Comparison of ENCODE assay signal across 9 cellular contexts in the genomic region with DNA sequence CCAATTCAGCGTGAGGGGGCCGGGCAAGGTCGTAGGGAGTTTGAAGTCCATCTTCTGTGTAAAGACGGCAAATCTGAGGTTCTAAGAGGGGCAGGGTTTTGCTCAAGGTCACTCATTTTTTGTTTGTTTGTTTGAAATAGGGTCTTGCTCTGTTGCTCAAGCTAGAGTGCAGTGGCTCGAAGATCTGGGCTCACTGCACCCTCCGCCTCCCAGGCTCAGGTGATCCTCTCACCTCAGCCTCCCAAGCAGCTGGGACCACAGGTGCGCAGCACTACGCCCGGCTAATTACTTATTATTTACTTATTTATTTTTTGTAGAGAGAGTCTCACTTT. TPM values are rescaled to one million over a fixed set of nuclear protein-coding genes. Genes with fewer than 3 reads are reported as not detected.
DNase-seq lines count a peak whose midpoint lies in the region; ATAC-seq, FAIRE-seq and TF ChIP-seq lines count a peak whose summit lies in the region.
"Had no signal": no experiment of that assay in that cellular context is flagged by ENCODE, and none has a peak within 500 bp of the region (broad histone marks: within the 10 kb centered on the region; RNA-seq: fewer than 3 reads in every experiment).

No MANE protein-coding gene starts in this region.

- CTCF ChIA-PET in SK-N-SH (lab: Yijun Ruan, JAX) = interaction anchor here (1.4 to 1.6 kb wide), 2 partner anchors 92 to 136 kb away, joined by 3 to 5 read pairs; no protein-coding TSS in a partner anchor

- H3K4me3 ChIP-seq in SK-N-SH (ENCODE audit: low read depth in 2 of 2, low read length in 1 of 2) (peak overlapping the region; percentile 70 to 83), small intestine (ENCODE audit: low read depth in 1 of 2, low read length in 2 of 2) (peak overlapping the region; percentile 10 to 73)

- WGBS in SK-N-SH (ENCODE audit: low lambda C conversion rate) = 40% methylated on average over 6 of the region's 9 CpGs
- WGBS in small intestine, 3 donors = 3 to 14% (median 6%) methylated on average over 9 of the region's 9 CpGs

- H3K27ac ChIP-seq in SK-N-SH (ENCODE audit: low read depth in 2 of 2, low read length in 1 of 2) (no peak overlapping the region; a peak in 1 of 4 replicates), small intestine (ENCODE audit: low read depth in 1 of 2, low read length in 1 of 2) (peak overlapping the region; percentile 70 to 74)

- peak overlapping the region; percentile 48 for H3K27ac Mint-ChIP-seq in glutamatergic neuron (ENCODE audit: unreplicated experiment)

- peaks cover 5% of the 10 kb centered on the region for H3K36me3 Mint-ChIP-seq in activated T-cell treated with anti-CD3 and anti-CD28 coated beads, Interleukin-2, amount 50 U/mL, for 4 hours (ENCODE audit: insufficient read depth)
- no peaks in the 10 kb centered on the region for H3K36me3 Mint-ChIP-seq in glutamatergic neuron (ENCODE audit: unreplicated experiment)

- H3K4me3 Mint-ChIP-seq in activated T-cell treated with anti-CD3 and anti-CD28 coated beads, Interleukin-2, amount 50 U/mL, for 4 hours = peak overlapping the region; percentile 92
- H3K4me3 Mint-ChIP-seq in glutamatergic neuron (ENCODE audit: unreplicated experiment) = peak overlapping the region; percentile 90

- FAIRE-seq in small intestine (lab: Jason Lieb, UNC) (no peak), H54 (lab: Jason Lieb, UNC) (no peak)

- H3K27me3 ChIP-seq in SK-N-SH (ENCODE audit: insufficient read depth) (no peaks in the 10 kb centered on the region), small intestine (ENCODE audit: control insufficient read depth in 2 of 2, insufficient read depth in 2 of 2, low read length in 2 of 2) (no peaks in the 10 kb centered on the region)

- H3K9me3 Mint-ChIP-seq in activated T-cell treated with anti-CD3 and anti-CD28 coated beads, Interleukin-2, amount 50 U/mL, for 4 hours = no peaks in the 10 kb centered on the region
- no peaks in the 10 kb centered on the region for H3K9me3 Mint-ChIP-seq in glutamatergic neuron (ENCODE audit: unreplicated experiment)

- TF ChIP-seq EP300 in SK-N-SH (IDR thresholded peaks at IDR 0.05; ENCODE audit: borderline replicate concordance in 1 of 2, low read depth in 1 of 2, low read length in 1 of 2) = no peak

- no peak for TF ChIP-seq POLR2A in H54 (IDR thresholded peaks at IDR 0.05; ENCODE audit: low read depth, low read length)

- TF ChIP-seq RAD21 in SK-N-SH (IDR thresholded peaks at IDR 0.05; ENCODE audit: low read length) = no peak

- no peaks in the 10 kb centered on the region for H3K9me3 ChIP-seq in SK-N-SH
- H3K9me3 ChIP-seq in small intestine (ENCODE audit: control insufficient read depth, low read depth) = no peaks in the 10 kb centered on the region

- H3K36me3 ChIP-seq in SK-N-SH (replicated peaks in 1 of 2; ENCODE audit: control insufficient read depth in 1 of 2, insufficient read depth in 2 of 2, low read length in 1 of 2) (peaks cover 0 to 9% of the 10 kb centered on the region in 2 experiments), small intestine (ENCODE audit: control insufficient read depth in 2 of 2, insufficient read depth in 2 of 2, low read length in 2 of 2) (no peaks in the 10 kb centered on the region)

- no peaks in the 10 kb centered on the region for H3K27me3 Mint-ChIP-seq in activated T-cell treated with anti-CD3 and anti-CD28 coated beads, Interleukin-2, amount 50 U/mL, for 4 hours (ENCODE audit: low read depth)
- H3K27me3 Mint-ChIP-seq in glutamatergic neuron (ENCODE audit: unreplicated experiment) = peaks cover 1% of the 10 kb centered on the region

- H3K9ac ChIP-seq in SK-N-SH = peak overlapping the region; percentile 63

- peak overlapping the region; percentile 97 for H3K4me2 ChIP-seq in SK-N-SH

- peak; percentile 7 to 13 for ATAC-seq in activated T-cell treated with anti-CD3 and anti-CD28 coated beads, Interleukin-2, amount 50 U/mL, for 4 hours
- ATAC-seq in GM21723 (IDR thresholded peaks at IDR 0.05; ENCODE audit: unreplicated experiment) = no peak

- peaks cover 5% of the 10 kb centered on the region; the same call in 1 of the 2 replicates for H4K20me1 ChIP-seq in SK-N-SH (ENCODE audit: insufficient read depth)

- H3K4me1 ChIP-seq in SK-N-SH (ENCODE audit: control insufficient read depth in 1 of 2, insufficient read depth in 2 of 2, low read depth in 1 of 2, low read length in 1 of 2) = peaks cover 0 to 2% of the 10 kb centered on the region in 2 experiments; a peak in 2 of 4 replicates
- peaks cover 4 to 14% of the 10 kb centered on the region in 2 donors for H3K4me1 ChIP-seq in small intestine (ENCODE audit: control insufficient read depth in 2 of 2, insufficient read depth in 1 of 2, low read depth in 1 of 2, low read length in 1 of 2)

- H3K9me2 ChIP-seq in SK-N-SH = no peaks in the 10 kb centered on the region

- no peaks in the 10 kb centered on the region for H3F3A ChIP-seq in SK-N-SH (replicated peaks; ENCODE audit: insufficient read depth)

- DNase-seq in activated T-cell treated with anti-CD3 and anti-CD28 coated beads, Interleukin-2, amount 50 U/mL, for 4 hours = no peak
- DNase-seq in activated T-cell treated with anti-CD3 and anti-CD28 coated beads, Interleukin-2, amount 50 U/mL, for 1 hour = no peak
- DNase-seq in SK-N-SH (no peak), glutamatergic neuron (no peak), small intestine (no peak), DMS79 treated with DMSO at 0.1 percent for 48 hours (lab: John Stamatoyannopoulos, UW) (no peak), H54 (ENCODE audit: insufficient read length, low spot score) (no peak)

- no peak for TF ChIP-seq CTCF in SK-N-SH (IDR thresholded peaks at IDR 0.05)
- no peak for TF ChIP-seq CTCF in glutamatergic neuron (IDR thresholded peaks at IDR 0.05; ENCODE audit: partially characterized antibody, unreplicated experiment)

- H3K4me1 Mint-ChIP-seq in activated T-cell treated with anti-CD3 and anti-CD28 coated beads, Interleukin-2, amount 50 U/mL, for 4 hours (ENCODE audit: low read depth) = peaks cover 43% of the 10 kb centered on the region
- no peaks in the 10 kb centered on the region for H3K4me1 Mint-ChIP-seq in glutamatergic neuron (ENCODE audit: low read depth, unreplicated experiment)

- H2AFZ ChIP-seq in SK-N-SH (ENCODE audit: low read depth) = peak overlapping the region; percentile 97

- POLR2A ChIA-PET in SK-N-SH (lab: Yijun Ruan, JAX) = no interaction called here

- H3K79me2 ChIP-seq in SK-N-SH (ENCODE audit: insufficient read depth) = peaks cover 49% of the 10 kb centered on the region

TF ChIP-seq in SK-N-SH, 30 proteins besides CTCF, POLR2A, EP300 and RAD21 (continues in another document):
- TF ChIP-seq SMC3 (IDR thresholded peaks at IDR 0.05; ENCODE audit: low read depth, low read length) (no peak), GATA2 (CRISPR knock-in tag; IDR thresholded peaks at IDR 0.05) (no peak), TAF1 (IDR thresholded peaks at IDR 0.05; ENCODE audit: borderline replicate concordance, low read depth, low read length) (no peak), JUND (IDR thresholded peaks at IDR 0.05) (no peak), EZH2phosphoT487 (IDR thresholded peaks at IDR 0.05; ENCODE audit: borderline replicate concordance, low read depth) (no peak), PBX3 (IDR thresholded peaks at IDR 0.05) (no peak), RFX5 (IDR thresholded peaks at IDR 0.05; ENCODE audit: low read length) (no peak), FOXM1 (IDR thresholded peaks at IDR 0.05; ENCODE audit: low read depth) (no peak), ELF1 (IDR thresholded peaks at IDR 0.05) (no peak)
- TF ChIP-seq, protein P1, sequence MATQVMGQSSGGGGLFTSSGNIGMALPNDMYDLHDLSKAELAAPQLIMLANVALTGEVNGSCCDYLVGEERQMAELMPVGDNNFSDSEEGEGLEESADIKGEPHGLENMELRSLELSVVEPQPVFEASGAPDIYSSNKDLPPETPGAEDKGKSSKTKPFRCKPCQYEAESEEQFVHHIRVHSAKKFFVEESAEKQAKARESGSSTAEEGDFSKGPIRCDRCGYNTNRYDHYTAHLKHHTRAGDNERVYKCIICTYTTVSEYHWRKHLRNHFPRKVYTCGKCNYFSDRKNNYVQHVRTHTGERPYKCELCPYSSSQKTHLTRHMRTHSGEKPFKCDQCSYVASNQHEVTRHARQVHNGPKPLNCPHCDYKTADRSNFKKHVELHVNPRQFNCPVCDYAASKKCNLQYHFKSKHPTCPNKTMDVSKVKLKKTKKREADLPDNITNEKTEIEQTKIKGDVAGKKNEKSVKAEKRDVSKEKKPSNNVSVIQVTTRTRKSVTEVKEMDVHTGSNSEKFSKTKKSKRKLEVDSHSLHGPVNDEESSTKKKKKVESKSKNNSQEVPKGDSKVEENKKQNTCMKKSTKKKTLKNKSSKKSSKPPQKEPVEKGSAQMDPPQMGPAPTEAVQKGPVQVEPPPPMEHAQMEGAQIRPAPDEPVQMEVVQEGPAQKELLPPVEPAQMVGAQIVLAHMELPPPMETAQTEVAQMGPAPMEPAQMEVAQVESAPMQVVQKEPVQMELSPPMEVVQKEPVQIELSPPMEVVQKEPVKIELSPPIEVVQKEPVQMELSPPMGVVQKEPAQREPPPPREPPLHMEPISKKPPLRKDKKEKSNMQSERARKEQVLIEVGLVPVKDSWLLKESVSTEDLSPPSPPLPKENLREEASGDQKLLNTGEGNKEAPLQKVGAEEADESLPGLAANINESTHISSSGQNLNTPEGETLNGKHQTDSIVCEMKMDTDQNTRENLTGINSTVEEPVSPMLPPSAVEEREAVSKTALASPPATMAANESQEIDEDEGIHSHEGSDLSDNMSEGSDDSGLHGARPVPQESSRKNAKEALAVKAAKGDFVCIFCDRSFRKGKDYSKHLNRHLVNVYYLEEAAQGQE (IDR thresholded peaks at IDR 0.05; ENCODE audit: low read depth, low read length) = no peak

RNA-seq across cellular contexts. Expression of gene AP1B1, which starts 0.4 kb away (rescaled TPM):
- total RNA-seq in activated T-cell treated with anti-CD3 and anti-CD28 coated beads, Interleukin-2, amount 50 U/mL, for 4 hours = 10 to 100 TPM; 87.0 to 92.2 (median 89.8) TPM
- 40.4 and 51.9 TPM in 2 replicates for polyA plus RNA-seq in SK-N-SH (2012; rRNA removed)
- polyA plus RNA-seq in SK-N-SH (2012; cell fraction: cytosol; rRNA removed) = 24.9 and 35.1 TPM in 2 replicates
- 63.9 and 70.3 TPM in 2 replicates for polyA plus RNA-seq in SK-N-SH (2012; cell fraction: nucleus; rRNA removed)
- 77.9 TPM for total RNA-seq in glutamatergic neuron (ENCODE audit: unreplicated experiment)
- 10 to 100 TPM; 51.6 to 61.6 (median 55.0) TPM for polyA plus RNA-seq in small intestine

RNA-seq across cellular contexts. Expression of gene RFPL1, which starts 49.7 kb away (rescaled TPM):
- total RNA-seq in activated T-cell treated with anti-CD3 and anti-CD28 coated beads, Interleukin-2, amount 50 U/mL, for 4 hours = not detected
- polyA plus RNA-seq in SK-N-SH (2012; rRNA removed) = not detected in 2 replicates
- not detected in 2 replicates for polyA plus RNA-seq in SK-N-SH (2012; cell fraction: cytosol; rRNA removed)
- polyA plus RNA-seq in SK-N-SH (2012; cell fraction: nucleus; rRNA removed) = not detected in 2 replicates
- not detected for total RNA-seq in glutamatergic neuron (ENCODE audit: unreplicated experiment)
- under 1 TPM in 1 of 3 donors, not detected in 2; 0.04 TPM for polyA plus RNA-seq in small intestine
- total RNA-seq: dermis microvascular lymphatic vessel endothelial cell had no signal

Comparison
In these comparisons a context has a peak if more than half of its experiments do, and no peak if none do; other contexts are left out.
1. H3K27ac ChIP-seq: peak in small intestine (2 of 2); none in SK-N-SH (0 of 2).